11 cellular contexts compared by ENCODE assay signal in genomic region chr15:67090297-67091072, GRCh38. TPM values are rescaled to one million over a fixed set of nuclear protein-coding genes. Genes with fewer than 3 reads are reported as not detected.
DNase-seq lines count a peak whose midpoint lies in the region; ATAC-seq, FAIRE-seq and TF ChIP-seq lines count a peak whose summit lies in the region.
"Had no signal": no experiment of that assay in that cellular context is flagged by ENCODE, and none has a peak within 500 bp of the region (broad histone marks: within the 10 kb centered on the region; RNA-seq: fewer than 3 reads in every experiment).

No MANE protein-coding gene starts in this region.

- intact Hi-C loops in HCT116 (cut with micrococcal nuclease) (no loop called here), lower leg skin (cut with DNase I; ENCODE audit: low total_unique reads) (no loop called here), kidney (cut with DNase I) (no loop called here)
- intact Hi-C loops in activated T-helper 1 cell treated with anti-CD3 and anti-CD28 coated beads, Interleukin-12 subunit alpha, Interleukin-12 subunit beta, Interleukin-2, Interleukin-4 antibody, amounts not matched to agents 30 ng/mL and 10 ng/mL and 1 ng/mL, durations not matched to agents 14 hours and 24 hours and 36 hours (cut with micrococcal nuclease) = loop anchor here (1.0 kb wide), 2 partner anchors 8 to 11 kb away; no protein-coding TSS in a partner anchor

- no peaks in the 10 kb centered on the region for H3K9me3 ChIP-seq in HCT116 (ENCODE audit: control insufficient read depth in 1 of 2, insufficient read depth in 1 of 2, low read depth in 1 of 2, low read length in 2 of 2)
- H3K9me3 ChIP-seq in kidney (ENCODE audit: control insufficient read depth in 1 of 2, low read length in 2 of 2) = no peaks in the 10 kb centered on the region

- H2AK5ac ChIP-seq in mesendoderm (ENCODE audit: low read length) = no peak overlapping the region

- ATAC-seq in HCT116 = 0 out of 2 replicates have a peak, but pooled peaks have one; percentile 0
- no peak for ATAC-seq in HG03159 (IDR thresholded peaks at IDR 0.05; ENCODE audit: unreplicated experiment)
- ATAC-seq in GM18868 (IDR thresholded peaks at IDR 0.05; ENCODE audit: unreplicated experiment) = no peak

- H3K9me2 ChIP-seq in HCT116 (ENCODE audit: insufficient read depth) = no peaks in the 10 kb centered on the region

- H3K79me1 ChIP-seq in mesendoderm (ENCODE audit: low read length) = peaks cover 13% of the 10 kb centered on the region

- no peaks in the 10 kb centered on the region for H3K9me3 Mint-ChIP-seq in activated T-helper 1 cell treated with anti-CD3 and anti-CD28 coated beads, Interleukin-12 subunit alpha, Interleukin-12 subunit beta, Interleukin-2, Interleukin-4 antibody, amounts not matched to agents 30 ng/mL and 10 ng/mL and 1 ng/mL, durations not matched to agents 14 hours and 24 hours and 36 hours

- BruUV-seq in HCT116 (replicated peaks; lab: Mats Ljungman, UMichigan) = TSS peak; percentile 40

- H2BK120ac ChIP-seq in mesendoderm (ENCODE audit: low read depth, low read length) = no peak overlapping the region

- no peak overlapping the region for H3K4ac ChIP-seq in mesendoderm (ENCODE audit: low read depth, low read length)

- no peaks in the 10 kb centered on the region for H3K27me3 Mint-ChIP-seq in activated T-helper 1 cell treated with anti-CD3 and anti-CD28 coated beads, Interleukin-12 subunit alpha, Interleukin-12 subunit beta, Interleukin-2, Interleukin-4 antibody, amounts not matched to agents 30 ng/mL and 10 ng/mL and 1 ng/mL, durations not matched to agents 14 hours and 24 hours and 36 hours (ENCODE audit: insufficient read depth)

- peaks cover 69% of the 10 kb centered on the region for H3K4me1 ChIP-seq in ACC112 (ENCODE audit: control insufficient read depth, insufficient read depth, low read length, unreplicated experiment)
- H3K4me1 ChIP-seq in HCT116 (ENCODE audit: control insufficient read depth in 1 of 2, insufficient read depth in 2 of 2, low read length in 2 of 2) = peaks cover 66 to 86% of the 10 kb centered on the region in 2 experiments
- peaks cover 39% of the 10 kb centered on the region for H3K4me1 ChIP-seq in mesendoderm (ENCODE audit: control insufficient read depth, low read depth, low read length)
- peaks cover 34 to 42% of the 10 kb centered on the region in 2 donors for H3K4me1 ChIP-seq in kidney (ENCODE audit: control insufficient read depth in 1 of 2, insufficient read depth in 1 of 2, low read depth in 1 of 2, low read length in 2 of 2)

- H3K23ac ChIP-seq in mesendoderm (ENCODE audit: low read length) = no peak overlapping the region

- H3K27me3 ChIP-seq in ACC112 (ENCODE audit: insufficient read depth, low read length) (no peaks in the 10 kb centered on the region), HCT116 (ENCODE audit: insufficient read depth, low read length) (no peaks in the 10 kb centered on the region), mesendoderm (ENCODE audit: insufficient read depth, low read length, poor library complexity) (no peaks in the 10 kb centered on the region)

- H2BK15ac ChIP-seq in mesendoderm (replicated peaks; ENCODE audit: low read depth) = no peak overlapping the region

- peaks cover 100% of the 10 kb centered on the region for H3K4me1 Mint-ChIP-seq in activated T-helper 1 cell treated with anti-CD3 and anti-CD28 coated beads, Interleukin-12 subunit alpha, Interleukin-12 subunit beta, Interleukin-2, Interleukin-4 antibody, amounts not matched to agents 30 ng/mL and 10 ng/mL and 1 ng/mL, durations not matched to agents 14 hours and 24 hours and 36 hours (ENCODE audit: low read depth)

- DNase-seq in HCT116 (ENCODE audit: low read depth, low spot score) = no peak
- no peak for DNase-seq in activated T-helper 1 cell treated with anti-CD3 and anti-CD28 coated beads, Interleukin-12 subunit alpha, Interleukin-12 subunit beta, Interleukin-2, Interleukin-4 antibody, amounts not matched to agents 30 ng/mL and 10 ng/mL and 1 ng/mL, durations not matched to agents 14 hours and 24 hours and 36 hours (ENCODE audit: low spot score)
- DNase-seq in mesendoderm = no peak
- DNase-seq in lower leg skin (ENCODE audit: low spot score in 2 of 2) = no peak
- DNase-seq in kidney = no peak
- DNase-seq: cerebellar nuclear complex, DMS153, NCI-H1694 had no signal

- no peak overlapping the region for H3K18ac ChIP-seq in mesendoderm (ENCODE audit: low read length)

- H3K27ac ChIP-seq in ACC112 (ENCODE audit: low read depth, low read length) (peak overlapping the region; percentile 85), HCT116 (ENCODE audit: low read depth, low read length) (peak overlapping the region; percentile 37), mesendoderm (ENCODE audit: low read depth, low read length) (no peak overlapping the region), kidney (ENCODE audit: low read depth in 2 of 2, low read length in 2 of 2) (no peak overlapping the region)

- H2BK5ac ChIP-seq in mesendoderm (ENCODE audit: low read length) = no peak overlapping the region

- peak overlapping the region; percentile 45 for H3K9ac ChIP-seq in HCT116 (ENCODE audit: low read length)
- no peak overlapping the region for H3K9ac ChIP-seq in mesendoderm (ENCODE audit: low read length)
- H3K9ac ChIP-seq in kidney (ENCODE audit: low read length in 2 of 2) = no peak overlapping the region

- H4K20me1 ChIP-seq in HCT116 (ENCODE audit: insufficient read depth) = peaks cover 4% of the 10 kb centered on the region; the same call in 1 of the 2 replicates

- H3K4me3 ChIP-seq in ACC112 (ENCODE audit: low read depth, low read length) (peak overlapping the region; percentile 4; the same call in 1 of the 2 replicates), HCT116 (replicated peaks in 1 of 2; ENCODE audit: low read depth in 1 of 2, low read length in 2 of 2) (peak overlapping the region; percentile 2 to 28; a peak in 3 of 4 replicates), mesendoderm (ENCODE audit: low read length) (no peak overlapping the region), lower leg skin (ENCODE audit: low read depth, poor library complexity, severe bottlenecking) (no peak overlapping the region), kidney (ENCODE audit: low read length in 2 of 2) (no peak overlapping the region)

- H2AFZ ChIP-seq in ACC112 (ENCODE audit: low read length, unreplicated experiment) (no peak overlapping the region), HCT116 (ENCODE audit: low read depth, low read length, poor library complexity, severe bottlenecking) (no peak overlapping the region)

- peaks cover 15% of the 10 kb centered on the region; the same call in 1 of the 2 replicates for H3K36me3 ChIP-seq in ACC112 (ENCODE audit: insufficient read depth, low read length)
- peaks cover 0 to 15% of the 10 kb centered on the region in 2 experiments; a peak in 1 of 4 replicates for H3K36me3 ChIP-seq in HCT116 (ENCODE audit: control insufficient read depth in 1 of 2, insufficient read depth in 2 of 2, low read length in 2 of 2)
- no peaks in the 10 kb centered on the region for H3K36me3 ChIP-seq in mesendoderm (ENCODE audit: control insufficient read depth, insufficient read depth, low read length)
- peaks cover 0 to 2% of the 10 kb centered on the region in 2 donors for H3K36me3 ChIP-seq in kidney (ENCODE audit: control insufficient read depth in 1 of 2, insufficient read depth in 2 of 2, low read length in 2 of 2)

- RAD21 ChIA-PET in HCT116 (lab: Charles Lee; ENCODE audit: low non-redundant PET in 1 of 2, low total read pairs in 2 of 2, uncharacterized antibody in 2 of 2, unreplicated experiment in 2 of 2) = no interaction called here

- no peak for TF ChIP-seq RAD21 in HCT116 (IDR thresholded peaks at IDR 0.05; ENCODE audit: low read depth)

- H3K79me2 ChIP-seq in ACC112 (ENCODE audit: control insufficient read depth, insufficient read depth, low read length, unreplicated experiment) = peaks cover 95% of the 10 kb centered on the region
- H3K79me2 ChIP-seq in HCT116 (ENCODE audit: insufficient read depth, low read length) = peaks cover 98% of the 10 kb centered on the region
- H3K79me2 ChIP-seq in mesendoderm (ENCODE audit: control insufficient read depth, insufficient read depth, low read length) = peaks cover 8% of the 10 kb centered on the region

- H4K8ac ChIP-seq in mesendoderm (ENCODE audit: low read depth, low read length) = no peak overlapping the region

- FAIRE-seq in kidney (lab: Jason Lieb, UNC) = no peak

- WGBS in mesendoderm (ENCODE audit: extremely low coverage, insufficient coverage, low lambda C conversion rate) = no CpG with 5 or more reads among the region's 7 CpGs
- 65 to 70% methylated on average over 7 of the region's 7 CpGs for WGBS in lower leg skin, 2 donors

- peak overlapping the region; percentile 94 for H3K27ac Mint-ChIP-seq in activated T-helper 1 cell treated with anti-CD3 and anti-CD28 coated beads, Interleukin-12 subunit alpha, Interleukin-12 subunit beta, Interleukin-2, Interleukin-4 antibody, amounts not matched to agents 30 ng/mL and 10 ng/mL and 1 ng/mL, durations not matched to agents 14 hours and 24 hours and 36 hours

- H4K5ac ChIP-seq in mesendoderm (ENCODE audit: low read length) = no peak overlapping the region

- peak overlapping the region; percentile 83 for H3K4me3 Mint-ChIP-seq in activated T-helper 1 cell treated with anti-CD3 and anti-CD28 coated beads, Interleukin-12 subunit alpha, Interleukin-12 subunit beta, Interleukin-2, Interleukin-4 antibody, amounts not matched to agents 30 ng/mL and 10 ng/mL and 1 ng/mL, durations not matched to agents 14 hours and 24 hours and 36 hours

- peak overlapping the region; percentile 29 for H3K56ac ChIP-seq in mesendoderm (ENCODE audit: low read length)

- H3K36me3 Mint-ChIP-seq in activated T-helper 1 cell treated with anti-CD3 and anti-CD28 coated beads, Interleukin-12 subunit alpha, Interleukin-12 subunit beta, Interleukin-2, Interleukin-4 antibody, amounts not matched to agents 30 ng/mL and 10 ng/mL and 1 ng/mL, durations not matched to agents 14 hours and 24 hours and 36 hours (ENCODE audit: low read depth) = peaks cover 54% of the 10 kb centered on the region

- TF ChIP-seq CTCF in HCT116 (IDR thresholded peaks at IDR 0.05 in 2 of 3, conservative IDR thresholded peaks at IDR 0.05 in 1 of 3; ENCODE audit: borderline replicate concordance in 1 of 3, insufficient read depth in 1 of 3, low read depth in 2 of 3, low read length in 2 of 3) (no peak), lower leg skin (IDR thresholded peaks at IDR 0.05) (no peak), kidney (IDR thresholded peaks at IDR 0.05; ENCODE audit: borderline replicate concordance, extremely low read depth, insufficient read depth) (no peak)

- TF ChIP-seq POLR2A in HCT116 (IDR thresholded peaks at IDR 0.05; ENCODE audit: borderline replicate concordance, extremely low read depth, insufficient read depth, insufficient read length) = no peak
- TF ChIP-seq POLR2A in lower leg skin (IDR thresholded peaks at IDR 0.05) = no peak

- H3K4me2 ChIP-seq in HCT116 (ENCODE audit: low read length) (peak overlapping the region; percentile 71), mesendoderm (ENCODE audit: low read length) (no peak overlapping the region)

- CTCF ChIA-PET in HCT116 (lab: Charles Lee) = interaction anchor here (1.0 kb wide), 1 partner anchor 48 kb away, joined by 3 read pairs; no protein-coding TSS in a partner anchor

- POLR2A ChIA-PET in HCT116 (lab: Charles Lee) = interaction anchor here (0.6 kb wide), 1 partner anchor 22 kb away, joined by 4 read pairs; no protein-coding TSS in a partner anchor

RNA-seq across cellular contexts. Expression of gene SMAD3, which starts 25.1 kb away (rescaled TPM):
- total RNA-seq in HCT116 (2021; ENCODE audit: unreplicated experiment) = 89.2 TPM
- polyA plus RNA-seq in HCT116 (2012) = 54.4 and 57.6 TPM in 2 replicates
- total RNA-seq in activated T-helper 1 cell treated with anti-CD3 and anti-CD28 coated beads, Interleukin-12 subunit alpha, Interleukin-12 subunit beta, Interleukin-2, Interleukin-4 antibody, amounts not matched to agents 30 ng/mL and 10 ng/mL and 1 ng/mL, durations not matched to agents 14 hours and 24 hours and 36 hours = 80.2 and 80.4 TPM in 2 replicates
- 17.4 TPM for polyA plus RNA-seq in mesendoderm (2013, experiment 1 of 2)
- polyA plus RNA-seq in mesendoderm (2013, experiment 2 of 2) = 16.4 TPM
- total RNA-seq in lower leg skin = 10 to 100 TPM; 25.9 to 69.4 (median 35.2) TPM
- 58.2 TPM for total RNA-seq in kidney
- 10.1 TPM for polyA plus RNA-seq in kidney (ENCODE audit: insufficient read depth, low read depth, low replicate concordance)

Comparison
In these comparisons a context has a peak if more than half of its experiments do, and no peak if none do; other contexts are left out.
1. H3K27ac ChIP-seq: peak in ACC112 (single experiment) and HCT116 (single experiment); none in mesendoderm (single experiment) and kidney (0 of 2).
2. H3K4me3 ChIP-seq: peak in ACC112 (single experiment) and HCT116 (2 of 2); none in mesendoderm (single experiment), lower leg skin (single experiment) and kidney (0 of 2).